In the genomic region with DNA sequence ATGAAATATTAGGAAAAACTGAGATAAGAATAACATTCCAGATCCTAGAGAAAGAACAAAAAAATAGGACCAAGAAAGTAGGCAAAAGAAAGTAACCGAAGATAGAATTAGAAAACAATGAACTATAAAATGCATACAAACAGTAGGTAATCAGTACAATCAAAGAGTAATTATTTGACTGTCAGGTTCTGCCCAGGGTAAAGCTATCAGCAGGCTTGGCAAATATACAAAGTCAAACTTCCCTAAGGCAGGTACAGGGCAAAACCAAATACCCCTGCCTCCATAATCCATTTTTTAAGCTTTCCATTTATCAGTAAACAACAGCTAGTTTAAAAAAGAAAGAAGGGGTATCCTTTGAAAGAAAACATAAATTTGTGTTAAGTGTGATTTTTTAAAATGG, we compare ENCODE assay signal across 32 cellular contexts.
"Had no signal": no experiment of that assay in that cellular context is flagged by ENCODE, and none has a peak within 500 bp of the region (broad histone marks: within the 10 kb centered on the region; RNA-seq: fewer than 3 reads in every experiment).

No MANE protein-coding gene starts in this region.

- H3K9me3 ChIP-seq: adrenal gland, body of pancreas, esophagus squamous epithelium, gastrocnemius medialis, heart left ventricle had no signal

- H3K4me1 ChIP-seq: adrenal gland had no signal

- H3K27ac ChIP-seq: adrenal gland, body of pancreas, epithelial cell of prostate, esophagus squamous epithelium, gastrocnemius medialis, heart left ventricle, WERI-Rb-1 had no signal

- DNase-seq: activated B cell treated with CpG ODN at 0.5 μM for 24 hours; activated CD4-positive, alpha-beta memory T cell treated with anti-CD3 and anti-CD28 coated beads for 36 hours; activated CD4-positive, alpha-beta T cell treated with anti-CD3 and anti-CD28 coated beads for 36 hours; activated CD4-positive, alpha-beta T cell treated with anti-CD3 and anti-CD28 coated beads, Interleukin-2, amount 10 ng/mL, durations not matched to agents 24 days and 14 days; activated CD4-positive, CD25-positive, alpha-beta regulatory T cell treated with anti-CD3 and anti-CD28 coated beads, Interleukin-2, amount 50 U/mL, for 72 hours; activated CD8-positive, alpha-beta memory T cell treated with anti-CD3 and anti-CD28 coated beads, Interleukin-2, amount 10 ng/mL, durations not matched to agents 7 days and 5 days; activated CD8-positive, alpha-beta memory T cell treated with anti-CD3 and anti-CD28 coated beads, Interleukin-2, amount 50 U/mL, for 4 hours; activated CD8-positive, alpha-beta T cell treated with anti-CD3 and anti-CD28 coated beads, Interleukin-2, amount 10 ng/mL, durations not matched to agents 7 days and 5 days; activated effector memory CD4-positive, alpha-beta T cell treated with anti-CD3 and anti-CD28 coated beads, Interleukin-2, amount 50 U/mL, for 16 hours; activated naive CD4-positive, alpha-beta T cell treated with anti-CD3 and anti-CD28 coated beads for 36 hours; activated naive CD8-positive, alpha-beta T cell treated with anti-CD3 and anti-CD28 coated beads for 36 hours; activated naive CD8-positive, alpha-beta T cell treated with anti-CD3 and anti-CD28 coated beads, Interleukin-2, amount 50 U/mL, for 24 hours; activated T-cell treated with anti-CD3 and anti-CD28 coated beads, Interleukin-2, amount 50 U/mL, for 1 hour; activated T-cell treated with anti-CD3 and anti-CD28 coated beads, Interleukin-2, amount 50 U/mL, for 48 hours; adrenal gland; amygdala; aorta; body of pancreas; caudate nucleus; cortex of kidney; dermis blood vessel endothelial cell; effector CD8-positive, alpha-beta T cell; esophagus squamous epithelium; gastrocnemius medialis; glutamatergic neuron; heart left ventricle; T-helper 2 cell; WERI-Rb-1 had no signal

- H3K36me3 ChIP-seq: adrenal gland, esophagus squamous epithelium, gastrocnemius medialis, heart left ventricle, WERI-Rb-1 had no signal

- H3K4me3 ChIP-seq: adrenal gland, body of pancreas, esophagus squamous epithelium, gastrocnemius medialis, heart left ventricle had no signal

- FAIRE-seq: colon, endometrium, endothelial cell of umbilical vein had no signal

- ATAC-seq: activated CD4-positive, alpha-beta T cell treated with anti-CD3 and anti-CD28 coated beads for 36 hours; activated CD8-positive, alpha-beta memory T cell treated with anti-CD3 and anti-CD28 coated beads, Interleukin-2, amount 10 ng/mL, durations not matched to agents 7 days and 5 days; activated CD8-positive, alpha-beta T cell treated with anti-CD3 and anti-CD28 coated beads, Interleukin-2, amount 10 ng/mL, durations not matched to agents 7 days and 5 days; activated naive CD8-positive, alpha-beta T cell treated with anti-CD3 and anti-CD28 coated beads, Interleukin-2, amount 50 U/mL, for 24 hours; body of pancreas; gastrocnemius medialis; heart left ventricle had no signal

- H3K27me3 ChIP-seq: adrenal gland, body of pancreas, esophagus squamous epithelium, gastrocnemius medialis, heart left ventricle had no signal
